In the genomic region with DNA sequence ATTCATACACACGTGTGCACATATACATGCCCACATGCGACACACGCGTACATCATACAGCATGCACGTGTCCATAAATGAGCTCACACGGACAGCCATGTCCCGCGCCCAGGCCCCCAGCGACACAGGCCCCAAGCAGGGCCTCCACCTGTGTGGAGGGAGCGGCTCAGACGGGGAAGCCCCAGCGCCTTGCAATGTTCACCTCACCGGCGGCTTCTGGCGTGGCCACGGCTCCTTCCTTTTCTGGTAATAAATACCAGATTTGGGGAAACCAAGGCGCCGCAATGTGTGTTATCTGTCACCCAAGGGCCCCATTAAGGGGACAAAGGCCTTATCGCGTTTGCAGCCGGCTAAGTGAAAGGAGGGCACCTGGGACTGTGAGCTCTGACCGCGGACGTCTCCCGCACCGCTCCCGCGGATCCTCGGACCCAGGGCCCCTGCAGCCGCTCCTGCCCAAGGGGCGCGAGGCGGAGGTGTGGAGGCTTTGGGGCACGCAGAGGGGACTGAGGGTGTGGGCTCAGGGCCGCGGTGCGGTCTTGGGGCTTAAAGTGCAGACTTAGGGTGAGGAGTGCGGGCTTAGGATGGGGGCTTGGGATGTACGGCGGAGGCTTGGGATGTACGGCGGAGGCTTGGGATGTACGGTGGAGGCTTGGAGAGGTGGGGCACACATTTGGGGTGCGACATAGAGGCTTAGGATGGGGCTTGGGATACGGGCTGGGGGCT, we compare ENCODE assay signal across 8 cellular contexts. TPM values are rescaled to one million over a fixed set of nuclear protein-coding genes. Genes with fewer than 3 reads are reported as not detected.
DNase-seq lines count a peak whose midpoint lies in the region; ATAC-seq and TF ChIP-seq lines count a peak whose summit lies in the region.
"Not testable (repeated sequence)": the region's sequence is repeated elsewhere in the genome, so short reads cannot be mapped to it uniquely, and the experiment has no call there.

No MANE protein-coding gene starts in this region.

- DNase-seq in G401 (ENCODE audit: low spot score) (peak; percentile 44), head of caudate nucleus (peak in 27 of 42 donors; percentile 16 to 61 (median 36)), upper lobe of left lung (peak; percentile 50 to 83)
- DNase-seq in RWPE1 (ENCODE audit: low spot score); brain microvascular endothelial cell; naive B cell: not testable (repeated sequence)
- peak; percentile 25 for DNase-seq in activated CD8-positive, alpha-beta memory T cell treated with anti-CD3 and anti-CD28 coated beads, Interleukin-2, amount 50 U/mL, for 24 hours (ENCODE audit: extremely low read depth)
- peak; percentile 32 to 46 for DNase-seq in stimulated activated CD4-positive, alpha-beta T cell treated with anti-CD3 and anti-CD28 coated beads, Interleukin-1b, Interleukin-23, amount 100 ng/mL, for 4 hours (ENCODE audit: low read depth in 2 of 2)

- H3K4me1 ChIP-seq in upper lobe of left lung, result peaks cover 54 to 60% (median 60%) of the 10 kb centered on the region in 4 donors

- H3K27me3 Mint-ChIP-seq in naive B cell, result peaks cover 29 to 56% (median 49%) of the 10 kb centered on the region in 3 donors

- H3K4me3 ChIP-seq in brain microvascular endothelial cell (ENCODE audit: low read depth, low read length) (peak overlapping the region; percentile 57), upper lobe of left lung (peak overlapping the region; percentile 13 to 67 (median 52))

- ATAC-seq in naive B cell (ENCODE audit: low read depth in 2 of 2); upper lobe of left lung (ENCODE audit: low FRiP score in 2 of 2): not testable (repeated sequence)

- not testable (repeated sequence) for TF ChIP-seq POLR2A in upper lobe of left lung (IDR thresholded peaks at IDR 0.05)

- TF ChIP-seq EP300 in upper lobe of left lung (IDR thresholded peaks at IDR 0.05), result not testable (repeated sequence)

- 43 to 56% methylated on average over 15 to 44 of the region's 45 CpGs for WGBS in upper lobe of left lung, 2 donors

- not testable (repeated sequence) for H3K9me3 Mint-ChIP-seq in naive B cell

- in situ Hi-C loops in G401 (cut with HindIII; ENCODE audit: low sequenced_read_pairs); brain microvascular endothelial cell (cut with HindIII; ENCODE audit: low pct_ligation_motif_present, low sequenced_read_pairs): not testable (repeated sequence)

- CTCF ChIA-PET in RWPE1 (lab: Yijun Ruan, JAX), result interaction anchor here (1.0 to 1.4 kb wide), 3 partner anchors 29 to 145 kb away, joined by 3 to 9 read pairs (median 4); no protein-coding TSS in a partner anchor

- H3K36me3 ChIP-seq in brain microvascular endothelial cell (replicated peaks); upper lobe of left lung: not testable (repeated sequence)

- TF ChIP-seq CTCF in RWPE1 (conservative IDR thresholded peaks at IDR 0.05; ENCODE audit: low read depth); brain microvascular endothelial cell (IDR thresholded peaks at IDR 0.05; ENCODE audit: low read depth, low read length, missing control alignments); upper lobe of left lung (IDR thresholded peaks at IDR 0.05): not testable (repeated sequence)

- H3K27ac Mint-ChIP-seq in naive B cell, result peak overlapping the region in 2 of 6 donors; percentile 43 to 88

- H3K4me3 Mint-ChIP-seq in naive B cell, result peak overlapping the region; percentile 50 to 87 (median 77)

- not testable (repeated sequence) for H3K36me3 Mint-ChIP-seq in naive B cell

- H3K27me3 ChIP-seq in brain microvascular endothelial cell (replicated peaks); upper lobe of left lung: not testable (repeated sequence)

- peaks cover 15 to 34% (median 20%) of the 10 kb centered on the region in 3 donors for H3K4me1 Mint-ChIP-seq in naive B cell

- H3K9me3 ChIP-seq in upper lobe of left lung, result not testable (repeated sequence)

- intact Hi-C loops in head of caudate nucleus (cut with DNase I), result loop anchor here (5.0 kb wide), 1 partner anchor 99 kb away; a partner anchor contains a TSS

- peak overlapping the region; percentile 88 for H3K27ac ChIP-seq in RWPE1
- H3K27ac ChIP-seq in brain microvascular endothelial cell, result not testable (repeated sequence)
- peak overlapping the region; percentile 42 to 74 (median 52) for H3K27ac ChIP-seq in upper lobe of left lung

- POLR2A ChIA-PET in RWPE1 (lab: Yijun Ruan, JAX; ENCODE audit: low non-redundant PET), result not testable (repeated sequence)

RNA-seq across cellular contexts. Expression of a gene that starts 1.9 kb away (rescaled TPM):
- total RNA-seq in G401 (2014; rRNA removed; shearing (Covaris generic)), result 10.9 and 12.9 TPM in 2 replicates
- under 1 TPM in 5 of 6 donors, not detected in 1; 0.03 to 0.31 (median 0.20) TPM for polyA plus RNA-seq in naive B cell (ENCODE audit: low read depth in 6 of 6)
- total RNA-seq in upper lobe of left lung, result 10 to 100 TPM; 17.2 to 35.3 (median 26.3) TPM
